Comparison of ENCODE assay signal across 29 cellular contexts in the genomic region with DNA sequence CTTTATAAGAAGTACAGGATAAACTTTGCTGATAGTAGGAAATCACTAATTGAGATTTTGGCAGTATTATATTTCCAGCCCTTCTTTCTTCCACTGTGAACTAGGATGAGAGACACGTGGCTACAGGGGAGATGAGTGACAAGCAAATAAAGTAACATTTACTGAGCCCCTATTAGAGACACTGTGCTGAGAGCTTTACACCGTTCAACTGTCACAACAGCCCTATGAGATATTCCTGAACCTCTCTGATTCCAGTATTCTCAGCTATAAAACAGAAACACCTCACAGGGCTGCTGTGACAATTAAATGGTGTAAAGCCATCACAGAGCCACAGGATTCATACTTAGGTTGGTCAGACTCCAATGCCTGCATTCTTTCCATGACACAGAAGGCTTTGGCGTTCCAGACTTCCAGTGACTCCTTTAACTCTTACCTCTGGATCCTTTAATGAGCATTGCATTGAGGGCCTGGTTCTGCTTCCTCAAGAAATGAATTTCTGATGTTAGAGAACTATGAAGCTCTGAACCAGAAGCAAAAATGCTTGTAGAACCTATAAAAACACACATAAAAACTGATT.
DNase-seq lines count a peak whose midpoint lies in the region; ATAC-seq and TF ChIP-seq lines count a peak whose summit lies in the region.
"Had no signal": no experiment of that assay in that cellular context is flagged by ENCODE, and none has a peak within 500 bp of the region (broad histone marks: within the 10 kb centered on the region; RNA-seq: fewer than 3 reads in every experiment).

No MANE protein-coding gene starts in this region.

- H3K4me2 ChIP-seq in osteoblast (ENCODE audit: insufficient read depth, low read length): no peak overlapping the region

- H3K27ac ChIP-seq in osteoblast (ENCODE audit: low read depth, low read length) (peak overlapping the region; percentile 82), aorta (ENCODE audit: low read depth in 1 of 2, low read length in 2 of 2) (no peak overlapping the region), dorsolateral prefrontal cortex (no peak overlapping the region)
- no peak overlapping the region for H3K27ac ChIP-seq in CD4-positive, alpha-beta T cell (ENCODE audit: low read depth, low read length)
- H3K27ac ChIP-seq: Peyer's patch, SJSA1, upper lobe of left lung had no signal

- DNase-seq in activated naive CD4-positive, alpha-beta T cell treated with anti-CD3 and anti-CD28 coated beads, Interleukin-2, amount 50 U/mL, for 72 hours (ENCODE audit: low spot score in 2 of 2): no peak
- no peak for DNase-seq in activated naive CD4-positive, alpha-beta T cell (lab: John Stamatoyannopoulos, UW)
- DNase-seq in Right ventricle myocardium superior (no peak), osteoblast (ENCODE audit: insufficient read length, low spot score, missing footprints) (no peak), aorta (no peak), HuH-7 (ENCODE audit: low spot score) (no peak), dorsolateral prefrontal cortex (no peak)
- no peak for DNase-seq in CD4-positive, alpha-beta T cell
- DNase-seq: 8988T; activated CD4-positive, alpha-beta T cell treated with anti-CD3 and anti-CD28 coated beads for 36 hours; activated naive CD4-positive, alpha-beta T cell treated with anti-CD3 and anti-CD28 coated beads, Interleukin-2, amount 50 U/mL, for 16 hours; activated T-cell treated with anti-CD3 and anti-CD28 coated beads, Interleukin-2, amount 50 U/mL, for 48 hours; BE2C; COR-L47; DND-41; HCEC 1CT; immature natural killer cell; Karpas-422; MV-4-11; naive thymus-derived CD4-positive, alpha-beta T cell; NCI-H2171; NCI-H524; Peyer's patch; right lobe of liver; stimulated activated CD8-positive, alpha-beta memory T cell treated with anti-CD3 and anti-CD28 coated beads, Interleukin-4, amount 100 ng/mL, for 48 hours; T-cell; upper lobe of left lung had no signal

- no peaks in the 10 kb centered on the region for H3K79me2 ChIP-seq in osteoblast (ENCODE audit: insufficient read depth, low read length)

- H4K20me1 ChIP-seq in osteoblast (ENCODE audit: insufficient read depth, low read length): no peaks in the 10 kb centered on the region

- H3K4me1 ChIP-seq in osteoblast (ENCODE audit: insufficient read depth, low read length) (peaks cover 24% of the 10 kb centered on the region), aorta (ENCODE audit: control insufficient read depth in 1 of 2, insufficient read depth in 2 of 2, low read length in 2 of 2) (no peaks in the 10 kb centered on the region)
- H3K4me1 ChIP-seq: BE2C, Peyer's patch, SJSA1 had no signal

- H3K4me3 Mint-ChIP-seq in CD4-positive, alpha-beta T cell: no peak overlapping the region
- H3K4me3 Mint-ChIP-seq: activated CD4-positive, alpha-beta T cell treated with anti-CD3 and anti-CD28 coated beads for 36 hours; central memory CD8-positive, alpha-beta T cell; immature natural killer cell; naive thymus-derived CD4-positive, alpha-beta T cell; T-cell had no signal

- H3K36me3 ChIP-seq in osteoblast (ENCODE audit: insufficient read depth, low read length) (peaks cover 58% of the 10 kb centered on the region), aorta (ENCODE audit: control insufficient read depth in 1 of 2, insufficient read depth in 2 of 2, low read length in 1 of 2) (peaks cover 4 to 16% of the 10 kb centered on the region in 2 donors)

- TF ChIP-seq CTCF in osteoblast (IDR thresholded peaks at IDR 0.05; ENCODE audit: extremely low read depth, low read depth, low read length): no peak
- TF ChIP-seq CTCF in CD4-positive, alpha-beta T cell (IDR thresholded peaks at IDR 0.05): no peak
- TF ChIP-seq CTCF in dorsolateral prefrontal cortex (IDR thresholded peaks at IDR 0.05 in 54 of 56, conservative IDR thresholded peaks at IDR 0.05 in 2 of 56; ENCODE audit: low read depth in 1 of 56, partially characterized antibody in 56 of 56): no peak

- intact Hi-C loops in Right ventricle myocardium superior (cut with DNase I): no loop called here
- intact Hi-C loops in aorta (cut with DNase I): no loop called here
- intact Hi-C loops in CD4-positive, alpha-beta T cell (cut with DNase I, micrococcal nuclease): no loop called here
- intact Hi-C loops in dorsolateral prefrontal cortex (cut with DNase I): no loop called here

- H3K27me3 Mint-ChIP-seq in CD4-positive, alpha-beta T cell: no peaks in the 10 kb centered on the region
- H3K27me3 Mint-ChIP-seq: activated CD4-positive, alpha-beta T cell treated with anti-CD3 and anti-CD28 coated beads for 36 hours; central memory CD8-positive, alpha-beta T cell; naive thymus-derived CD4-positive, alpha-beta T cell; T-cell had no signal

- H2AFZ ChIP-seq in osteoblast (ENCODE audit: low read length): no peak overlapping the region

- H3K36me3 Mint-ChIP-seq in activated naive CD4-positive, alpha-beta T cell treated with anti-CD3 and anti-CD28 coated beads, Interleukin-2, amount 50 U/mL, for 72 hours: peaks cover 10 to 15% of the 10 kb centered on the region in 2 donors
- H3K36me3 Mint-ChIP-seq in CD4-positive, alpha-beta T cell (ENCODE audit: low read depth): peaks cover 93% of the 10 kb centered on the region

- H3K4me3 ChIP-seq in osteoblast (ENCODE audit: insufficient read depth, low read length): no peak overlapping the region
- H3K4me3 ChIP-seq in aorta (ENCODE audit: low read length in 2 of 2): no peak overlapping the region
- no peak overlapping the region for H3K4me3 ChIP-seq in dorsolateral prefrontal cortex
- H3K4me3 ChIP-seq: Peyer's patch, right lobe of liver, SJSA1, upper lobe of left lung had no signal

- H3K27me3 ChIP-seq in osteoblast (ENCODE audit: insufficient read depth, low read length) (no peaks in the 10 kb centered on the region), aorta (ENCODE audit: control insufficient read depth in 1 of 2, insufficient read depth in 2 of 2, low read length in 1 of 2) (no peaks in the 10 kb centered on the region), dorsolateral prefrontal cortex (no peaks in the 10 kb centered on the region)
- no peaks in the 10 kb centered on the region for H3K27me3 ChIP-seq in CD4-positive, alpha-beta T cell (ENCODE audit: control insufficient read depth, insufficient read depth, low read length)
- H3K27me3 ChIP-seq: BE2C, Peyer's patch, right lobe of liver, SJSA1, upper lobe of left lung had no signal

- H3K27ac Mint-ChIP-seq in activated naive CD4-positive, alpha-beta T cell treated with anti-CD3 and anti-CD28 coated beads, Interleukin-2, amount 50 U/mL, for 72 hours: peak overlapping the region; percentile 24 to 29
- H3K27ac Mint-ChIP-seq in CD4-positive, alpha-beta T cell: no peak overlapping the region
- H3K27ac Mint-ChIP-seq: activated CD4-positive, alpha-beta T cell treated with anti-CD3 and anti-CD28 coated beads for 36 hours; T-cell had no signal

- H3K9me3 ChIP-seq in osteoblast (ENCODE audit: low read depth, low read length): no peaks in the 10 kb centered on the region
- H3K9me3 ChIP-seq in aorta (ENCODE audit: control insufficient read depth, low read length): no peaks in the 10 kb centered on the region
- no peaks in the 10 kb centered on the region for H3K9me3 ChIP-seq in CD4-positive, alpha-beta T cell (ENCODE audit: control insufficient read depth, low read length)
- H3K9me3 ChIP-seq: BE2C, Peyer's patch, right lobe of liver, SJSA1, upper lobe of left lung had no signal

- H3K9me3 Mint-ChIP-seq in activated naive CD4-positive, alpha-beta T cell treated with anti-CD3 and anti-CD28 coated beads, Interleukin-2, amount 50 U/mL, for 72 hours: no peaks in the 10 kb centered on the region
- H3K9me3 Mint-ChIP-seq in CD4-positive, alpha-beta T cell: no peaks in the 10 kb centered on the region
- H3K9me3 Mint-ChIP-seq: central memory CD8-positive, alpha-beta T cell; immature natural killer cell; naive thymus-derived CD4-positive, alpha-beta T cell; T-cell had no signal

- CTCF ChIA-PET in CD4-positive, alpha-beta T cell (lab: Charles Lee): no interaction called here

- POLR2A ChIA-PET in CD4-positive, alpha-beta T cell (lab: Charles Lee): interaction anchor here (0.6 kb wide), 1 partner anchor 11 kb away, joined by 3 read pairs; no protein-coding TSS in a partner anchor

- no peak for ATAC-seq in activated naive CD4-positive, alpha-beta T cell treated with anti-CD3 and anti-CD28 coated beads, Interleukin-2, amount 50 U/mL, for 72 hours
- ATAC-seq in Right ventricle myocardium superior (ENCODE audit: poor library complexity) (peak; percentile 87), aorta (ENCODE audit: low FRiP score) (peak; percentile 31)
- no peak for ATAC-seq in CD4-positive, alpha-beta T cell (ENCODE audit: poor library complexity)
- ATAC-seq: activated CD4-positive, alpha-beta T cell treated with anti-CD3 and anti-CD28 coated beads for 36 hours; naive thymus-derived CD4-positive, alpha-beta T cell; T-cell had no signal

- H3K4me1 Mint-ChIP-seq in CD4-positive, alpha-beta T cell (ENCODE audit: low read depth): no peaks in the 10 kb centered on the region
- H3K4me1 Mint-ChIP-seq: activated CD4-positive, alpha-beta T cell treated with anti-CD3 and anti-CD28 coated beads for 36 hours; immature natural killer cell; naive thymus-derived CD4-positive, alpha-beta T cell had no signal

- WGBS in aorta, 2 donors: 11 to 20% methylated on average over 3 of the region's 3 CpGs

Comparison
In these comparisons a context has a peak if more than half of its experiments do, and no peak if none do; other contexts are left out.
1. ATAC-seq: peak in Right ventricle myocardium superior (single experiment) and aorta (single experiment); none in activated naive CD4-positive, alpha-beta T cell treated with anti-CD3 and anti-CD28 coated beads, Interleukin-2, amount 50 U/mL, for 72 hours (0 of 2) and CD4-positive, alpha-beta T cell (single experiment).